Comparison of ENCODE assay signal across 1 cellular context in genomic region chr22:35192121-35192918, GRCh38.
TF ChIP-seq lines count a peak whose summit lies in the region.

No MANE protein-coding gene starts in this region.

TF ChIP-seq in HepG2, 621 proteins besides CTCF, POLR2A, EP300 and RAD21 (continued from another document):
- TF ChIP-seq ZNF687 (CRISPR knock-in tag; IDR thresholded peaks at IDR 0.05) (no peak), AKAP8 (CRISPR knock-in tag; IDR thresholded peaks at IDR 0.05) (no peak), TAF15 (IDR thresholded peaks at IDR 0.05; ENCODE audit: low read depth, low read length, poor library complexity, severe bottlenecking) (no peak), MEF2D (CRISPR knock-in tag; IDR thresholded peaks at IDR 0.05) (no peak), ZFP37 (CRISPR knock-in tag; IDR thresholded peaks at IDR 0.05; ENCODE audit: borderline replicate concordance) (no peak), POLR2G (IDR thresholded peaks at IDR 0.05; ENCODE audit: low read depth, low read length) (no peak), IRF2 (CRISPR knock-in tag; IDR thresholded peaks at IDR 0.05) (no peak), ISX (CRISPR knock-in tag; conservative IDR thresholded peaks at IDR 0.05) (no peak), ZEB1 (IDR thresholded peaks at IDR 0.05; ENCODE audit: insufficient replicate concordance, low read depth) (no peak)
- TF ChIP-seq, protein P1, sequence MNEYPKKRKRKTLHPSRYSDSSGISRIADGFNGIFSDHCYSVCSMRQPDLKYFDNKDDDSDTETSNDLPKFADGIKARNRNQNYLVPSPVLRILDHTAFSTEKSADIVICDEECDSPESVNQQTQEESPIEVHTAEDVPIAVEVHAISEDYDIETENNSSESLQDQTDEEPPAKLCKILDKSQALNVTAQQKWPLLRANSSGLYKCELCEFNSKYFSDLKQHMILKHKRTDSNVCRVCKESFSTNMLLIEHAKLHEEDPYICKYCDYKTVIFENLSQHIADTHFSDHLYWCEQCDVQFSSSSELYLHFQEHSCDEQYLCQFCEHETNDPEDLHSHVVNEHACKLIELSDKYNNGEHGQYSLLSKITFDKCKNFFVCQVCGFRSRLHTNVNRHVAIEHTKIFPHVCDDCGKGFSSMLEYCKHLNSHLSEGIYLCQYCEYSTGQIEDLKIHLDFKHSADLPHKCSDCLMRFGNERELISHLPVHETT (CRISPR knock-in tag; conservative IDR thresholded peaks at IDR 0.05), result no peak
TF ChIP-seq in HepG2: peak in this region for 0.
